ENCODE assay signal across 1 cellular context in the genomic region with DNA sequence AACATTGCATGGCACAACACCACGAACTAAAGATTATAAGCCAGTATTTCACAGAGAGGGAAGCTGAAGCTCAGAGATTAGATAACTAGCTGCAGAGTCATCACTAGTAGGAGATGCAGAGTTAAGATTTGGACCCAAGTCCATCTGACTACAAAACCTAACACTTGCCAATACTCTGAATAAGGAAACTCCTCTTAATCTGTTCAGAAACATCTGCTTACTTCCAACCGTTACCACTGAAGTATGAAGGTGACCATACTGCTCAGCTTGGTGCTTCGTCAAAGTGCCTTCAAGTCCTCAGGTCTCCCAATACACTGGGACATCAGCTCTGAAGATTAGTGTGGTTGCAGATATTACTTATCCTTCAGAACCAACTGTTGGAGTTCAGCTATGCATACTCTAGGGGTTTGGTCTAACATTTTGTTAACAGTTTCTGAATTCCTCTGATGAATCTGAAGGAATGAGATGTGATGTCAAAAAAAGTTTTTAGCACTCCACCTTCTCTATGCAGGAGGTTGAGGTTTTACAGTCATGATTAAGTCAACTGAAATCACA.
TF ChIP-seq lines count a peak whose summit lies in the region.

No MANE protein-coding gene starts in this region.

TF ChIP-seq in K562, 482 proteins besides CTCF, POLR2A, EP300 and RAD21 (continued from another document and continues in another):
- TF ChIP-seq FOXA3 (CRISPR knock-in tag; conservative IDR thresholded peaks at IDR 0.05 in 1 of 2, IDR thresholded peaks at IDR 0.05 in 1 of 2): 0 out of 4 replicates have a peak, but pooled peaks of 1 of the 2 experiments have one; percentile 5
- no peak for TF ChIP-seq RBBP5 (IDR thresholded peaks at IDR 0.05; ENCODE audit: borderline replicate concordance, insufficient read depth, low read length, poor library complexity, severe bottlenecking)
- no peak for TF ChIP-seq ZC3H8 (IDR thresholded peaks at IDR 0.05)
- TF ChIP-seq SRSF1 (IDR thresholded peaks at IDR 0.05; ENCODE audit: low read depth, low read length): no peak
- peak; percentile 88 for TF ChIP-seq ZNF766 (CRISPR knock-in tag; conservative IDR thresholded peaks at IDR 0.05)
- TF ChIP-seq, protein P1, sequence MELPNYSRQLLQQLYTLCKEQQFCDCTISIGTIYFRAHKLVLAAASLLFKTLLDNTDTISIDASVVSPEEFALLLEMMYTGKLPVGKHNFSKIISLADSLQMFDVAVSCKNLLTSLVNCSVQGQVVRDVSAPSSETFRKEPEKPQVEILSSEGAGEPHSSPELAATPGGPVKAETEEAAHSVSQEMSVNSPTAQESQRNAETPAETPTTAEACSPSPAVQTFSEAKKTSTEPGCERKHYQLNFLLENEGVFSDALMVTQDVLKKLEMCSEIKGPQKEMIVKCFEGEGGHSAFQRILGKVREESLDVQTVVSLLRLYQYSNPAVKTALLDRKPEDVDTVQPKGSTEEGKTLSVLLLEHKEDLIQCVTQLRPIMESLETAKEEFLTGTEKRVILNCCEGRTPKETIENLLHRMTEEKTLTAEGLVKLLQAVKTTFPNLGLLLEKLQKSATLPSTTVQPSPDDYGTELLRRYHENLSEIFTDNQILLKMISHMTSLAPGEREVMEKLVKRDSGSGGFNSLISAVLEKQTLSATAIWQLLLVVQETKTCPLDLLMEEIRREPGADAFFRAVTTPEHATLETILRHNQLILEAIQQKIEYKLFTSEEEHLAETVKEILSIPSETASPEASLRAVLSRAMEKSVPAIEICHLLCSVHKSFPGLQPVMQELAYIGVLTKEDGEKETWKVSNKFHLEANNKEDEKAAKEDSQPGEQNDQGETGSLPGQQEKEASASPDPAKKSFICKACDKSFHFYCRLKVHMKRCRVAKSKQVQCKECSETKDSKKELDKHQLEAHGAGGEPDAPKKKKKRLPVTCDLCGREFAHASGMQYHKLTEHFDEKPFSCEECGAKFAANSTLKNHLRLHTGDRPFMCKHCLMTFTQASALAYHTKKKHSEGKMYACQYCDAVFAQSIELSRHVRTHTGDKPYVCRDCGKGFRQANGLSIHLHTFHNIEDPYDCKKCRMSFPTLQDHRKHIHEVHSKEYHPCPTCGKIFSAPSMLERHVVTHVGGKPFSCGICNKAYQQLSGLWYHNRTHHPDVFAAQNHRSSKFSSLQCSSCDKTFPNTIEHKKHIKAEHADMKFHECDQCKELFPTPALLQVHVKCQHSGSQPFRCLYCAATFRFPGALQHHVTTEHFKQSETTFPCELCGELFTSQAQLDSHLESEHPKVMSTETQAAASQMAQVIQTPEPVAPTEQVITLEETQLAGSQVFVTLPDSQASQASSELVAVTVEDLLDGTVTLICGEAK (IDR thresholded peaks at IDR 0.05): no peak
- TF ChIP-seq, protein P1 (CRISPR knock-in tag; IDR thresholded peaks at IDR 0.05): no peak
- TF ChIP-seq, protein P2, sequence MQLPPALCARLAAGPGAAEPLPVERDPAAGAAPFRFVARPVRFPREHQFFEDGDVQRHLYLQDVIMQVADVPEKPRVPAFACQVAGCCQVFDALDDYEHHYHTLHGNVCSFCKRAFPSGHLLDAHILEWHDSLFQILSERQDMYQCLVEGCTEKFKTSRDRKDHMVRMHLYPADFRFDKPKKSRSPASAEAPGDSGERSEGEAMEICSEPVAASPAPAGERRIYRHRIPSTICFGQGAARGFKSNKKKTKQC (CRISPR knock-in tag; IDR thresholded peaks at IDR 0.05): no peak
- peak; percentile 66 for TF ChIP-seq TRIM28 (IDR thresholded peaks at IDR 0.05)
- TF ChIP-seq SIRT6 (IDR thresholded peaks at IDR 0.05; ENCODE audit: low read depth, low read length): no peak
- TF ChIP-seq CREB1 (IDR thresholded peaks at IDR 0.05): peak; percentile 5; the same call in 1 of the 2 replicates
- no peak for TF ChIP-seq CREB1 (CRISPR knock-in tag; IDR thresholded peaks at IDR 0.05)
- TF ChIP-seq MCM2 (IDR thresholded peaks at IDR 0.05; ENCODE audit: low read depth): no peak
- TF ChIP-seq, protein P3, sequence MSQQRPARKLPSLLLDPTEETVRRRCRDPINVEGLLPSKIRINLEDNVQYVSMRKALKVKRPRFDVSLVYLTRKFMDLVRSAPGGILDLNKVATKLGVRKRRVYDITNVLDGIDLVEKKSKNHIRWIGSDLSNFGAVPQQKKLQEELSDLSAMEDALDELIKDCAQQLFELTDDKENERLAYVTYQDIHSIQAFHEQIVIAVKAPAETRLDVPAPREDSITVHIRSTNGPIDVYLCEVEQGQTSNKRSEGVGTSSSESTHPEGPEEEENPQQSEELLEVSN (IDR thresholded peaks at IDR 0.05; ENCODE audit: borderline replicate concordance in 1 of 2, extremely low read depth in 1 of 2, insufficient read depth in 1 of 2, insufficient read length in 1 of 2, low read depth in 1 of 2, low read length in 1 of 2, poor library complexity in 1 of 2, severe bottlenecking in 1 of 2): no peak
- TF ChIP-seq HDAC2 (IDR thresholded peaks at IDR 0.05): peak; percentile 23; the same call in 1 of the 2 replicates
- TF ChIP-seq RHOXF2B (CRISPR knock-in tag; conservative IDR thresholded peaks at IDR 0.05): no peak
- TF ChIP-seq ZNF41 (CRISPR knock-in tag; conservative IDR thresholded peaks at IDR 0.05): 0 out of 2 replicates have a peak, but pooled peaks have one; percentile 16
- TF ChIP-seq SLC30A9 (CRISPR knock-in tag; IDR thresholded peaks at IDR 0.05): no peak
- TF ChIP-seq ZNF24 (IDR thresholded peaks at IDR 0.05): no peak
- TF ChIP-seq, protein P4, sequence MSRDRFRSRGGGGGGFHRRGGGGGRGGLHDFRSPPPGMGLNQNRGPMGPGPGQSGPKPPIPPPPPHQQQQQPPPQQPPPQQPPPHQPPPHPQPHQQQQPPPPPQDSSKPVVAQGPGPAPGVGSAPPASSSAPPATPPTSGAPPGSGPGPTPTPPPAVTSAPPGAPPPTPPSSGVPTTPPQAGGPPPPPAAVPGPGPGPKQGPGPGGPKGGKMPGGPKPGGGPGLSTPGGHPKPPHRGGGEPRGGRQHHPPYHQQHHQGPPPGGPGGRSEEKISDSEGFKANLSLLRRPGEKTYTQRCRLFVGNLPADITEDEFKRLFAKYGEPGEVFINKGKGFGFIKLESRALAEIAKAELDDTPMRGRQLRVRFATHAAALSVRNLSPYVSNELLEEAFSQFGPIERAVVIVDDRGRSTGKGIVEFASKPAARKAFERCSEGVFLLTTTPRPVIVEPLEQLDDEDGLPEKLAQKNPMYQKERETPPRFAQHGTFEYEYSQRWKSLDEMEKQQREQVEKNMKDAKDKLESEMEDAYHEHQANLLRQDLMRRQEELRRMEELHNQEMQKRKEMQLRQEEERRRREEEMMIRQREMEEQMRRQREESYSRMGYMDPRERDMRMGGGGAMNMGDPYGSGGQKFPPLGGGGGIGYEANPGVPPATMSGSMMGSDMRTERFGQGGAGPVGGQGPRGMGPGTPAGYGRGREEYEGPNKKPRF (IDR thresholded peaks at IDR 0.05; ENCODE audit: low read depth, low read length): no peak
- TF ChIP-seq, protein P5, sequence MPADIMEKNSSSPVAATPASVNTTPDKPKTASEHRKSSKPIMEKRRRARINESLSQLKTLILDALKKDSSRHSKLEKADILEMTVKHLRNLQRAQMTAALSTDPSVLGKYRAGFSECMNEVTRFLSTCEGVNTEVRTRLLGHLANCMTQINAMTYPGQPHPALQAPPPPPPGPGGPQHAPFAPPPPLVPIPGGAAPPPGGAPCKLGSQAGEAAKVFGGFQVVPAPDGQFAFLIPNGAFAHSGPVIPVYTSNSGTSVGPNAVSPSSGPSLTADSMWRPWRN (IDR thresholded peaks at IDR 0.05; ENCODE audit: low read depth): peak; percentile 86
- TF ChIP-seq, protein P6, sequence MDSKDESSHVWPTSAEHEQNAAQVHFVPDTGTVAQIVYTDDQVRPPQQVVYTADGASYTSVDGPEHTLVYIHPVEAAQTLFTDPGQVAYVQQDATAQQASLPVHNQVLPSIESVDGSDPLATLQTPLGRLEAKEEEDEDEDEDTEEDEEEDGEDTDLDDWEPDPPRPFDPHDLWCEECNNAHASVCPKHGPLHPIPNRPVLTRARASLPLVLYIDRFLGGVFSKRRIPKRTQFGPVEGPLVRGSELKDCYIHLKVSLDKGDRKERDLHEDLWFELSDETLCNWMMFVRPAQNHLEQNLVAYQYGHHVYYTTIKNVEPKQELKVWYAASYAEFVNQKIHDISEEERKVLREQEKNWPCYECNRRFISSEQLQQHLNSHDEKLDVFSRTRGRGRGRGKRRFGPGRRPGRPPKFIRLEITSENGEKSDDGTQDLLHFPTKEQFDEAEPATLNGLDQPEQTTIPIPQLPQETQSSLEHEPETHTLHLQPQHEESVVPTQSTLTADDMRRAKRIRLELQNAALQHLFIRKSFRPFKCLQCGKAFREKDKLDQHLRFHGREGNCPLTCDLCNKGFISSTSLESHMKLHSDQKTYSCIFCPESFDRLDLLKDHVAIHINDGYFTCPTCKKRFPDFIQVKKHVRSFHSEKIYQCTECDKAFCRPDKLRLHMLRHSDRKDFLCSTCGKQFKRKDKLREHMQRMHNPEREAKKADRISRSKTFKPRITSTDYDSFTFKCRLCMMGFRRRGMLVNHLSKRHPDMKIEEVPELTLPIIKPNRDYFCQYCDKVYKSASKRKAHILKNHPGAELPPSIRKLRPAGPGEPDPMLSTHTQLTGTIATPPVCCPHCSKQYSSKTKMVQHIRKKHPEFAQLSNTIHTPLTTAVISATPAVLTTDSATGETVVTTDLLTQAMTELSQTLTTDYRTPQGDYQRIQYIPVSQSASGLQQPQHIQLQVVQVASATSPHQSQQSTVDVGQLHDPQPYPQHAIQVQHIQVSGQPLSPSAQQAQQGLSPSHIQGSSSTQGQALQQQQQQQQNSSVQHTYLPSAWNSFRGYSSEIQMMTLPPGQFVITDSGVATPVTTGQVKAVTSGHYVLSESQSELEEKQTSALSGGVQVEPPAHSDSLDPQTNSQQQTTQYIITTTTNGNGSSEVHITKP (IDR thresholded peaks at IDR 0.05; ENCODE audit: partially characterized antibody): no peak
- peak; percentile 99 for TF ChIP-seq TRIM24 (IDR thresholded peaks at IDR 0.05)
- TF ChIP-seq TCF7 (IDR thresholded peaks at IDR 0.05; ENCODE audit: borderline replicate concordance): no peak
- peak; percentile 87; the same call in 1 of the 2 replicates for TF ChIP-seq NBN (IDR thresholded peaks at IDR 0.05; ENCODE audit: low read depth)
- no peak for TF ChIP-seq PCBP1 (IDR thresholded peaks at IDR 0.05; ENCODE audit: low read depth, low read length, poor library complexity, severe bottlenecking)
- peak; percentile 94; the same call in 1 of the 2 replicates for TF ChIP-seq ZNF197 (CRISPR knock-in tag; IDR thresholded peaks at IDR 0.05; ENCODE audit: low read depth)
- TF ChIP-seq ZFP1 (CRISPR knock-in tag; IDR thresholded peaks at IDR 0.05): no peak
- TF ChIP-seq SOX6 (IDR thresholded peaks at IDR 0.05): peak; percentile 92
- TF ChIP-seq KDM1A (IDR thresholded peaks at IDR 0.05): peak; percentile 74 to 81
- TF ChIP-seq SP2 (IDR thresholded peaks at IDR 0.05; ENCODE audit: extremely low read depth, low read depth, low read length, poor library complexity, severe bottlenecking): no peak
- no peak for TF ChIP-seq RFX5 (IDR thresholded peaks at IDR 0.05; ENCODE audit: low read depth, low read length)
- TF ChIP-seq ADNP (tag; IDR thresholded peaks at IDR 0.05): no peak
- TF ChIP-seq YBX1 (IDR thresholded peaks at IDR 0.05): no peak
- TF ChIP-seq, protein P7, sequence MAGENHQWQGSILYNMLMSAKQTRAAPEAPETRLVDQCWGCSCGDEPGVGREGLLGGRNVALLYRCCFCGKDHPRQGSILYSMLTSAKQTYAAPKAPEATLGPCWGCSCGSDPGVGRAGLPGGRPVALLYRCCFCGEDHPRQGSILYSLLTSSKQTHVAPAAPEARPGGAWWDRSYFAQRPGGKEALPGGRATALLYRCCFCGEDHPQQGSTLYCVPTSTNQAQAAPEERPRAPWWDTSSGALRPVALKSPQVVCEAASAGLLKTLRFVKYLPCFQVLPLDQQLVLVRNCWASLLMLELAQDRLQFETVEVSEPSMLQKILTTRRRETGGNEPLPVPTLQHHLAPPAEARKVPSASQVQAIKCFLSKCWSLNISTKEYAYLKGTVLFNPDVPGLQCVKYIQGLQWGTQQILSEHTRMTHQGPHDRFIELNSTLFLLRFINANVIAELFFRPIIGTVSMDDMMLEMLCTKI (IDR thresholded peaks at IDR 0.05; ENCODE audit: partially characterized antibody): no peak
- TF ChIP-seq ZKSCAN1 (IDR thresholded peaks at IDR 0.05; ENCODE audit: low read depth, low read length): no peak
- peak; percentile 94 for TF ChIP-seq ZNF175 (CRISPR knock-in tag; IDR thresholded peaks at IDR 0.05; ENCODE audit: low read depth)
- TF ChIP-seq ZNF165 (CRISPR knock-in tag; IDR thresholded peaks at IDR 0.05; ENCODE audit: borderline replicate concordance): no peak
- no peak for TF ChIP-seq TBP (optimal IDR thresholded peaks at IDR 0.05; ENCODE audit: low read depth, low read length)
- TF ChIP-seq CHD2 (IDR thresholded peaks at IDR 0.05; ENCODE audit: low read depth, low read length): no peak
- TF ChIP-seq, protein P8, sequence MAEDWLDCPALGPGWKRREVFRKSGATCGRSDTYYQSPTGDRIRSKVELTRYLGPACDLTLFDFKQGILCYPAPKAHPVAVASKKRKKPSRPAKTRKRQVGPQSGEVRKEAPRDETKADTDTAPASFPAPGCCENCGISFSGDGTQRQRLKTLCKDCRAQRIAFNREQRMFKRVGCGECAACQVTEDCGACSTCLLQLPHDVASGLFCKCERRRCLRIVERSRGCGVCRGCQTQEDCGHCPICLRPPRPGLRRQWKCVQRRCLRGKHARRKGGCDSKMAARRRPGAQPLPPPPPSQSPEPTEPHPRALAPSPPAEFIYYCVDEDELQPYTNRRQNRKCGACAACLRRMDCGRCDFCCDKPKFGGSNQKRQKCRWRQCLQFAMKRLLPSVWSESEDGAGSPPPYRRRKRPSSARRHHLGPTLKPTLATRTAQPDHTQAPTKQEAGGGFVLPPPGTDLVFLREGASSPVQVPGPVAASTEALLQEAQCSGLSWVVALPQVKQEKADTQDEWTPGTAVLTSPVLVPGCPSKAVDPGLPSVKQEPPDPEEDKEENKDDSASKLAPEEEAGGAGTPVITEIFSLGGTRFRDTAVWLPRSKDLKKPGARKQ (CRISPR knock-in tag; IDR thresholded peaks at IDR 0.05): no peak
- TF ChIP-seq RNF2 (IDR thresholded peaks at IDR 0.05): peak; percentile 69; the same call in 1 of the 2 replicates
